Comparison of ENCODE assay signal across 8 cellular contexts in the genomic region with DNA sequence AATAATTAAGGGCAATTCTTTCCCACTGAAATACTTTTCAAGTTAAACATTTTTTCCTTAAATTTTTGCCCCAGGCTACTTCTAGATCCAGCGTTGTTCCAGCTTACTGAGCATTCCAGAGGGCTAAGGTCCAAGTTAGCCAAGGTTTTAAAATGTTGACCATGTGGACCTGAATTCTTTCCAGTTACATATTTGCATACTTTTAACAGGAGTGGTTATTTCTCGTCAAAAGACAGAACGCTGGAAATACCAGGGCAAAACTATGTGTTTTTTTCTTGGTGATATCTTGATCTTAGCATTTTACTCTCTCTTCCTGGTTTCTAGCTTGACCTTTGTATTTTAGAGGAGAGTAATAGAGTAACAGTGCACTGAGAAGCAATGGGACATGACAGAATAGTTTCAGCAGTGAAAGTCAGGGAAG. TPM values are rescaled to one million over a fixed set of nuclear protein-coding genes. Genes with fewer than 3 reads are reported as not detected.
A peak's percentile ranks its signal among the peaks of the same experiment; 100 is the strongest.
DNase-seq lines count a peak whose midpoint lies in the region; ATAC-seq and TF ChIP-seq lines count a peak whose summit lies in the region.
"Had no signal": no experiment of that assay in that cellular context is flagged by ENCODE, and none has a peak within 500 bp of the region (broad histone marks: within the 10 kb centered on the region; RNA-seq: fewer than 3 reads in every experiment).

No MANE protein-coding gene starts in this region.

- H3K9me3 ChIP-seq in right lobe of liver: no peaks in the 10 kb centered on the region

- H3K4me3 ChIP-seq in right lobe of liver (no peak overlapping the region), urinary bladder (ENCODE audit: low read depth, low read length) (no peak overlapping the region)

- no peaks in the 10 kb centered on the region for H3K36me3 ChIP-seq in right lobe of liver
- H3K36me3 ChIP-seq in urinary bladder (ENCODE audit: insufficient read depth): no peaks in the 10 kb centered on the region

- TF ChIP-seq CTCF in right lobe of liver (IDR thresholded peaks at IDR 0.05): no peak

- H3K4me1 ChIP-seq in right lobe of liver (peaks cover 0 to 43% (median 0%) of the 10 kb centered on the region in 4 donors), urinary bladder (ENCODE audit: insufficient read depth) (peaks cover 1% of the 10 kb centered on the region)

- no peak for TF ChIP-seq POLR2A in right lobe of liver (IDR thresholded peaks at IDR 0.05)

- intact Hi-C loops in right lobe of liver (cut with DNase I): loop anchor here in 1 of 2 donors (10.0 kb wide), 1 partner anchor 189 kb away; a partner anchor contains a TSS

- H3K27ac ChIP-seq in right lobe of liver (peak overlapping the region; percentile 56 to 82 (median 61)), urinary bladder (ENCODE audit: low read depth) (peak overlapping the region; percentile 10)

- H3K27me3 ChIP-seq in right lobe of liver: no peaks in the 10 kb centered on the region

- ATAC-seq in right lobe of liver (peak; percentile 77 to 87 (median 86)), GM18870 (IDR thresholded peaks at IDR 0.05; ENCODE audit: unreplicated experiment) (no peak)

- 23% methylated on average over 3 of the region's 3 CpGs for WGBS in right lobe of liver (ENCODE audit: insufficient coverage, low coverage, low lambda C conversion rate, missing lambda C conversion rate)
- 18% methylated on average over 3 of the region's 3 CpGs for WGBS in urinary bladder

- DNase-seq in HS-5 (ENCODE audit: low read depth): peak; percentile 68
- peak; percentile 32 for DNase-seq in cerebellar cortex (ENCODE audit: low spot score)
- no peak for DNase-seq in right lobe of liver
- DNase-seq in SHP77 treated with DMSO at 0.1 percent for 48 hours (lab: John Stamatoyannopoulos, UW): no peak
- DNase-seq in NCI-H187 (lab: John Stamatoyannopoulos, UW): no peak
- DNase-seq: NCI-H446 treated with DMSO at 0.1 percent for 48 hours had no signal

RNA-seq across cellular contexts. Expression of a gene that starts 32.8 kb away (rescaled TPM):
- total RNA-seq in right lobe of liver: under 1 TPM in 2 of 6 experiments, not detected in 4; 0.06 to 0.42 TPM
- 1.9 TPM for total RNA-seq in urinary bladder
- polyA plus RNA-seq in urinary bladder: 0.66 TPM

Comparison
In these comparisons a context has a peak if more than half of its experiments do, and no peak if none do; other contexts are left out.
1. DNase-seq: peak in HS-5 (single experiment) and cerebellar cortex (single experiment); none in right lobe of liver (0 of 3), SHP77 treated with DMSO at 0.1 percent for 48 hours (single experiment) and NCI-H187 (0 of 2).